In the genomic region with DNA sequence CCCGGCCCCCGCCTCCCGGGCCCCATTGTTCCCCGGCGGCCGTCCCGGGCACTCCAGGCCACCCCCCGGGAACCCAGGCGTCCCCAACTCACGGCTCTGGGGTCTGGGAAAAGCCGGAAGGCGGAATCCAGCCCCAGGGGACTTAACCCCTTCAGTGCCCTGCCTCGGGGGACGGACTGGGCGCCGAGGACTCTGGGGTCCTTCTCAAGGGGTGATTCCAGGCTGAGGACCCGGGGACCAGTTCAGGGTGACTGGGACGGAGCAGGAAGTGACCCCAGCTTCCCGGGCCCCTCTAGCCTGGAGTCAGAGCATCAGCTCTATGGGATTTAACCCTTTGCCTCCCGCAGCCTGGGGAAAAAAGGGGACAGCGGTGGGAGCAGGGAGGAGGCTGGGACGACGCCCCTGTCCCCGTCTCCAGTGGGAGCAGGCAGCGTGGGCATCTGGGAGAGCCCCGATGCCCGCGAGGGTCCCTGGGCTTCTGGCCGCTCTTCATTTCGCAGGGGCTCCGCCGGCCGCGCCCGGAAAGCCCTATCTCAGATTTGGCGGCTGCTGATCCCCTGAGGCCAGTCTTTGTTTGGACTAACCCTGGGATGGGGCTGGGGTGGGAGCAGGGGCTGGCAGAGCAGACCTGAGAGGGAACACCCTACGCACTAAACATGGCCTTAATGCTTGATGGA, we compare ENCODE assay signal across 8 cellular contexts. TPM values are rescaled to one million over a fixed set of nuclear protein-coding genes. Genes with fewer than 3 reads are reported as not detected.
A peak's percentile ranks its signal among the peaks of the same experiment; 100 is the strongest.
DNase-seq lines count a peak whose midpoint lies in the region; ATAC-seq and TF ChIP-seq lines count a peak whose summit lies in the region.

A gene (minus strand): TSS at position 270 of the 677 bp plus-strand sequence. CDS start 2,723 bp downstream, outside the sequence.

- H3F3A ChIP-seq in PC-3 (ENCODE audit: low read length, unreplicated experiment) = no peaks in the 10 kb centered on the region

- H3K79me2 ChIP-seq in PC-3 (ENCODE audit: low read length) = peaks cover 21% of the 10 kb centered on the region
- peaks cover 40% of the 10 kb centered on the region for H3K79me2 ChIP-seq in hepatocyte

- POLR2A ChIA-PET in HEK293T (lab: Yijun Ruan, JAX) = interaction anchor here (0.5 to 22.0 kb wide), 14 partner anchors 9 to 155 kb away, joined by 3 to 599 read pairs (median 5); a partner anchor contains a TSS
- POLR2A ChIA-PET in PC-3 (lab: Charles Lee; ENCODE audit: unreplicated experiment) = interaction anchor here (0.5 kb wide), 1 partner anchor 207 kb away, joined by 9 read pairs; no protein-coding TSS in a partner anchor

- CTCF ChIA-PET in HEK293T (lab: Yijun Ruan, JAX) (interaction anchor here (0.6 to 1.2 kb wide), 4 partner anchors 18 to 755 kb away, joined by 3 to 5 read pairs (median 4); no protein-coding TSS in a partner anchor), PC-3 (lab: Charles Lee) (interaction anchor here (1.2 kb wide), 1 partner anchor 19 kb away, joined by 4 read pairs; no protein-coding TSS in a partner anchor)

- peak within 1 kb of the TSS; percentile 88 for H3K4me3 ChIP-seq in PC-3 (ENCODE audit: low read length)
- H3K4me3 ChIP-seq in astrocyte of the spinal cord (ENCODE audit: low read depth, low read length) = peak within 1 kb of the TSS; percentile 97
- H3K4me3 ChIP-seq in hepatocyte = peak within 1 kb of the TSS; percentile 95

- intact Hi-C loops in PC-3 (cut with micrococcal nuclease) (loop anchor here (1.0 kb wide), 1 partner anchor 18 kb away; no protein-coding TSS in a partner anchor), posterior cingulate gyrus (cut with DNase I) (loop anchor here (1.0 to 2.0 kb wide), 2 partner anchors 18 to 88 kb away; no protein-coding TSS in a partner anchor)

- H2AFZ ChIP-seq in PC-3 (ENCODE audit: low read length) = peak within 1 kb of the TSS; percentile 97
- peak within 1 kb of the TSS; percentile 99 for H2AFZ ChIP-seq in hepatocyte

- H3K27ac ChIP-seq in C4-2B = peak within 1 kb of the TSS; percentile 55
- no peak within 1 kb of the TSS for H3K27ac ChIP-seq in PC-3 (ENCODE audit: low read length)
- peak within 1 kb of the TSS; percentile 98 for H3K27ac ChIP-seq in hepatocyte

- H4K20me1 ChIP-seq in PC-3 (ENCODE audit: low read length) = no peaks in the 10 kb centered on the region
- peaks cover 6% of the 10 kb centered on the region for H4K20me1 ChIP-seq in hepatocyte (ENCODE audit: insufficient read depth, poor library complexity, severe bottlenecking)

- under 1% methylated on average over 25 of the region's 37 CpGs for WGBS in hepatocyte (ENCODE audit: low lambda C conversion rate, missing lambda C conversion rate)

- no peaks in the 10 kb centered on the region for H3K36me3 ChIP-seq in PC-3 (ENCODE audit: low read depth, low read length)
- H3K36me3 ChIP-seq in hepatocyte (replicated peaks; ENCODE audit: insufficient read depth, low read depth) = no peaks in the 10 kb centered on the region

- in situ Hi-C loops in astrocyte of the spinal cord (cut with HindIII; ENCODE audit: low sequenced_read_pairs) = loop anchor here (25.0 kb wide), 1 partner anchor 100 kb away; a partner anchor contains a TSS

- TF ChIP-seq CTCF in C4-2B (conservative IDR thresholded peaks at IDR 0.05) = no peak
- TF ChIP-seq CTCF in PC-3 (conservative IDR thresholded peaks at IDR 0.05; ENCODE audit: low read depth, low read length) = no peak
- TF ChIP-seq CTCF in astrocyte of the spinal cord (IDR thresholded peaks at IDR 0.05; ENCODE audit: low read depth, low read length) = no peak
- TF ChIP-seq CTCF in hepatocyte (IDR thresholded peaks at IDR 0.05; ENCODE audit: poor library complexity) = no peak

- peak; percentile 75 for ATAC-seq in PC-3
- no peak for ATAC-seq in HG02885 (IDR thresholded peaks at IDR 0.05; ENCODE audit: poor library complexity, unreplicated experiment)

- peak within 1 kb of the TSS; percentile 81 for H3K9ac ChIP-seq in PC-3 (ENCODE audit: low read length)

- H3K4me2 ChIP-seq in PC-3 (ENCODE audit: low read length) = peak within 1 kb of the TSS; percentile 92
- peak within 1 kb of the TSS; percentile 97 for H3K4me2 ChIP-seq in hepatocyte

- H3K27me3 ChIP-seq in PC-3 (ENCODE audit: low read length) (no peaks in the 10 kb centered on the region), hepatocyte (no peaks in the 10 kb centered on the region)

- no peaks in the 10 kb centered on the region for H3K9me3 ChIP-seq in PC-3 (ENCODE audit: low read length)
- no peaks in the 10 kb centered on the region for H3K9me3 ChIP-seq in hepatocyte (ENCODE audit: low read depth)

- BruUV-seq in PC-3 (replicated peaks; lab: Mats Ljungman, UMichigan) = TSS peak; percentile 65

- peaks cover 4% of the 10 kb centered on the region; the same call in 1 of the 2 replicates for H3K4me1 ChIP-seq in PC-3 (ENCODE audit: insufficient read depth, low read length)
- peaks cover 20% of the 10 kb centered on the region for H3K4me1 ChIP-seq in hepatocyte (ENCODE audit: insufficient read depth)

- DNase-seq in HEK293T (ENCODE audit: extremely low spot score) (peak; percentile 86), PC-3 (peak; percentile 39), astrocyte of the spinal cord (ENCODE audit: low read depth, low spot score) (peak; percentile 71), hepatocyte (ENCODE audit: low spot score) (peak; percentile 87), posterior cingulate gyrus (peak; percentile 68 to 96 (median 79))
- no peak for DNase-seq in activated effector memory CD4-positive, alpha-beta T cell treated with anti-CD3 and anti-CD28 coated beads, Interleukin-2, amount 50 U/mL, for 16 hours

- no peaks in the 10 kb centered on the region for H3K9me2 ChIP-seq in PC-3 (replicated peaks; ENCODE audit: low read length)
- no peaks in the 10 kb centered on the region for H3K9me2 ChIP-seq in hepatocyte (replicated peaks; ENCODE audit: insufficient read depth)

TF ChIP-seq in HEK293T, 16 proteins besides CTCF, POLR2A, EP300 and RAD21:
- TF ChIP-seq ZNF384 (IDR thresholded peaks at IDR 0.05) = no peak
- no peak for TF ChIP-seq SUZ12 (IDR thresholded peaks at IDR 0.05)
- no peak for TF ChIP-seq FOXA1 (IDR thresholded peaks at IDR 0.05)
- TF ChIP-seq HDGF (IDR thresholded peaks at IDR 0.05; ENCODE audit: borderline replicate concordance) = no peak
- TF ChIP-seq SP1 (IDR thresholded peaks at IDR 0.05) = no peak
- peak; percentile 66 for TF ChIP-seq L3MBTL2 (conservative IDR thresholded peaks at IDR 0.05)
- TF ChIP-seq ARNT (IDR thresholded peaks at IDR 0.05) = peak; percentile 20; the same call in 1 of the 2 replicates
- no peak for TF ChIP-seq LEF1 (IDR thresholded peaks at IDR 0.05; ENCODE audit: borderline replicate concordance)
- TF ChIP-seq BHLHE40 (IDR thresholded peaks at IDR 0.05; ENCODE audit: borderline replicate concordance) = no peak
- no peak for TF ChIP-seq CTBP1 (IDR thresholded peaks at IDR 0.05; ENCODE audit: borderline replicate concordance)
- TF ChIP-seq, protein P1, sequence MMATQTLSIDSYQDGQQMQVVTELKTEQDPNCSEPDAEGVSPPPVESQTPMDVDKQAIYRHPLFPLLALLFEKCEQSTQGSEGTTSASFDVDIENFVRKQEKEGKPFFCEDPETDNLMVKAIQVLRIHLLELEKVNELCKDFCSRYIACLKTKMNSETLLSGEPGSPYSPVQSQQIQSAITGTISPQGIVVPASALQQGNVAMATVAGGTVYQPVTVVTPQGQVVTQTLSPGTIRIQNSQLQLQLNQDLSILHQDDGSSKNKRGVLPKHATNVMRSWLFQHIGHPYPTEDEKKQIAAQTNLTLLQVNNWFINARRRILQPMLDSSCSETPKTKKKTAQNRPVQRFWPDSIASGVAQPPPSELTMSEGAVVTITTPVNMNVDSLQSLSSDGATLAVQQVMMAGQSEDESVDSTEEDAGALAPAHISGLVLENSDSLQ (IDR thresholded peaks at IDR 0.05) = no peak
- TF ChIP-seq TARDBP (IDR thresholded peaks at IDR 0.05) = no peak
- TF ChIP-seq ELF4 (IDR thresholded peaks at IDR 0.05) = peak; percentile 68
- TF ChIP-seq FOXM1 (IDR thresholded peaks at IDR 0.05; ENCODE audit: borderline replicate concordance) = peak; percentile 72; the same call in 1 of the 2 replicates
- TF ChIP-seq NFRKB (IDR thresholded peaks at IDR 0.05) = no peak; the same call in 1 of the 2 replicates

RNA-seq across cellular contexts. Expression of the gene that starts here (rescaled TPM):
- total RNA-seq in PC-3 (2014; rRNA removed) = 7.8 and 8.4 TPM in 2 replicates
- 12.2 and 15.6 TPM in 2 replicates for total RNA-seq in hepatocyte
- 7.7 and 8.7 TPM in 2 replicates for polyA plus RNA-seq in hepatocyte
